ENCODE assay signal across 1 cellular context in genomic region chr2:238875161-238875530, GRCh38.
TF ChIP-seq lines count a peak whose summit lies in the region.

No MANE protein-coding gene starts in this region.

TF ChIP-seq in SK-N-SH, 30 proteins besides CTCF, POLR2A, EP300 and RAD21 (continued from another document):
- TF ChIP-seq TAF1 (IDR thresholded peaks at IDR 0.05; ENCODE audit: borderline replicate concordance, low read depth, low read length), result no peak
- TF ChIP-seq YY1 (IDR thresholded peaks at IDR 0.05; ENCODE audit: low read depth), result no peak
- no peak for TF ChIP-seq EZH2phosphoT487 (IDR thresholded peaks at IDR 0.05; ENCODE audit: borderline replicate concordance, low read depth)
- no peak for TF ChIP-seq NRF1 (IDR thresholded peaks at IDR 0.05; ENCODE audit: low read depth, low read length)
- no peak for TF ChIP-seq SMC3 (IDR thresholded peaks at IDR 0.05; ENCODE audit: low read depth, low read length)
- TF ChIP-seq TCF12 (IDR thresholded peaks at IDR 0.05), result no peak
- no peak for TF ChIP-seq RFX5 (IDR thresholded peaks at IDR 0.05; ENCODE audit: low read length)
- TF ChIP-seq FOXJ3 (CRISPR knock-in tag; IDR thresholded peaks at IDR 0.05), result no peak
- TF ChIP-seq MAX (IDR thresholded peaks at IDR 0.05; ENCODE audit: low read depth), result no peak
- TF ChIP-seq MXI1 (IDR thresholded peaks at IDR 0.05; ENCODE audit: low read depth, low read length), result no peak
